13 cellular contexts compared by ENCODE assay signal in the genomic region with DNA sequence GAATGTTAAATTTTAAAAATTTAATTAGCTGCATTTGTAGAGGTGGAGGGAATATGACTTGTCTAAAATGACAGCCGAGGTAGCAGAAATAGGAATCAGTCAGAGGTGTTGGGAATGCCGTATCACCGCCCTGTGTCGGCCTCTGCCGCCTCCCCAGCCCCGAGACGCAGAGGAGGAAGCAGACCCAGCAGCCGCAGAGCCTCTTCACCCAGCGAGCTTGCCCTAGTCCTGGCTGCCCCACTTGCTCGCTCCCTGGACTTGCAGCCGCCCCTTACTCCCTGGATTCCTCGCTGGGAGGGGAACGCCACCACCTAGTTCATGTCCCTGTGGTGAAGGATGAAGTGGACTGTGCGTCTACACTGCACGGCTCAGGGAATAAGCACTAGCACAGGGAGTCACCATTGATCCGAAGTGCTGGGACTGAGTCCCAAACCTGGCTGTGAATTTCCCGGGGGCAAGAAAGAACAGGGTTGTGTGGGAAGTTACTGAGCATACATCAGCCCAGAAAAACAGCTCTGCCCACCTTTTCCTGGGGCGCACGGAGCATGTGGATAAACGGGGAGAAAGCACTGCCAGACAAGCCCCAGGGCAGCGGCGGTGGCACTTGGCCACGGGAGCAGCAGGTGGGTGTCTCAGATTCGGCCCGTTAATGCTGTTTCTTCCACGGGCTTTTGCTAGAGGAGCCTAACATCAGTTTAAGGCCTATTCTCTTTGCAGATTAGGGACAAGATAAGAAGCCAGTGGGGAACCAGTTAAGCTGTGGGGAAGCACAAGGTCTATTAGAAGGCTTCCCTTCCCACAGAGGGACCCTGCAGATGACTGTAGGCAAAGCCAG.
DNase-seq lines count a peak whose midpoint lies in the region; ATAC-seq and TF ChIP-seq lines count a peak whose summit lies in the region.
"Had no signal": no experiment of that assay in that cellular context is flagged by ENCODE, and none has a peak within 500 bp of the region (broad histone marks: within the 10 kb centered on the region; RNA-seq: fewer than 3 reads in every experiment).

No MANE protein-coding gene starts in this region.

- H3K27ac ChIP-seq in CD4-positive, alpha-beta memory T cell (ENCODE audit: low read depth, low read length) = no peak overlapping the region
- H3K27ac ChIP-seq in upper lobe of right lung = no peak overlapping the region
- H3K27ac ChIP-seq: lower lobe of right lung had no signal

- TF ChIP-seq CTCF in upper lobe of right lung (IDR thresholded peaks at IDR 0.05) = no peak

- H3K9me3 ChIP-seq in CD4-positive, alpha-beta memory T cell (ENCODE audit: control insufficient read depth in 1 of 2, low read length in 2 of 2) = no peaks in the 10 kb centered on the region
- H3K9me3 ChIP-seq in NT2/D1 (ENCODE audit: insufficient read depth, low read length) (no peaks in the 10 kb centered on the region), upper lobe of right lung (no peaks in the 10 kb centered on the region)
- H3K9me3 ChIP-seq: lower lobe of right lung had no signal

- CTCF ChIA-PET in CD4-positive, alpha-beta memory T cell (lab: Charles Lee; ENCODE audit: partially characterized antibody) = interaction anchor here (1.1 kb wide), 1 partner anchor 45 kb away, joined by 3 read pairs; no protein-coding TSS in a partner anchor

- peaks cover 19 to 38% (median 26%) of the 10 kb centered on the region in 4 donors for H3K4me1 Mint-ChIP-seq in CD4-positive, alpha-beta memory T cell
- peaks cover 21 to 22% of the 10 kb centered on the region in 2 donors for H3K4me1 Mint-ChIP-seq in effector memory CD8-positive, alpha-beta T cell (ENCODE audit: low read depth in 2 of 2)
- H3K4me1 Mint-ChIP-seq in stimulated activated naive B cell treated with anti-CD40 and anti-IgM and Interleukin-4, amounts not matched to agents 10 μg/mL and 1 μg/mL and 100 μg/mL, for 72 hours = peaks cover 12 to 26% of the 10 kb centered on the region in 2 donors

- DNase-seq in DMS79 treated with DMSO at 0.1 percent for 48 hours (lab: John Stamatoyannopoulos, UW) (peak; percentile 9), DMS79 (lab: John Stamatoyannopoulos, UW) (no peak), NT2/D1 (ENCODE audit: low read depth, low spot score) (no peak), CD1c-positive myeloid dendritic cell (ENCODE audit: extremely low spot score) (no peak), upper lobe of right lung (no peak)
- DNase-seq in CD4-positive, alpha-beta memory T cell = peak in 1 of 5 donors; percentile 2
- DNase-seq in effector memory CD8-positive, alpha-beta T cell = no peak
- DNase-seq in stimulated activated naive B cell treated with anti-CD40 and anti-IgM and Interleukin-4, amounts not matched to agents 10 μg/mL and 1 μg/mL and 100 μg/mL, for 72 hours = no peak
- DNase-seq: 8988T, lower lobe of right lung, NCI-H1105 treated with DMSO at 0.1 percent for 48 hours, NCI-H446 treated with DMSO at 0.1 percent for 48 hours, substantia nigra had no signal

- peak overlapping the region in 5 of 7 donors; percentile 35 to 84 (median 74) for H3K27ac Mint-ChIP-seq in CD4-positive, alpha-beta memory T cell
- H3K27ac Mint-ChIP-seq in effector memory CD8-positive, alpha-beta T cell = peak overlapping the region; percentile 41 to 87
- H3K27ac Mint-ChIP-seq in stimulated activated naive B cell treated with anti-CD40 and anti-IgM and Interleukin-4, amounts not matched to agents 10 μg/mL and 1 μg/mL and 100 μg/mL, for 72 hours = no peak overlapping the region

- no peaks in the 10 kb centered on the region for H3K36me3 ChIP-seq in CD4-positive, alpha-beta memory T cell (ENCODE audit: insufficient read depth, low read length)
- H3K36me3 ChIP-seq in NT2/D1 (ENCODE audit: insufficient read depth, insufficient read length, low read length) (peaks cover 13% of the 10 kb centered on the region), upper lobe of right lung (no peaks in the 10 kb centered on the region)

- peak overlapping the region; percentile 11 for H3K9ac ChIP-seq in NT2/D1 (ENCODE audit: insufficient read length, low read depth)

- no peaks in the 10 kb centered on the region for H3K27me3 Mint-ChIP-seq in CD4-positive, alpha-beta memory T cell
- no peaks in the 10 kb centered on the region for H3K27me3 Mint-ChIP-seq in effector memory CD8-positive, alpha-beta T cell
- no peaks in the 10 kb centered on the region for H3K27me3 Mint-ChIP-seq in stimulated activated naive B cell treated with anti-CD40 and anti-IgM and Interleukin-4, amounts not matched to agents 10 μg/mL and 1 μg/mL and 100 μg/mL, for 72 hours

- no peaks in the 10 kb centered on the region for H3K27me3 ChIP-seq in CD4-positive, alpha-beta memory T cell (ENCODE audit: insufficient read depth, low read length)
- H3K27me3 ChIP-seq in NT2/D1 (ENCODE audit: insufficient read depth, insufficient read length) (no peaks in the 10 kb centered on the region), upper lobe of right lung (no peaks in the 10 kb centered on the region)

- no peaks in the 10 kb centered on the region for H3K9me3 Mint-ChIP-seq in CD4-positive, alpha-beta memory T cell
- H3K9me3 Mint-ChIP-seq in effector memory CD8-positive, alpha-beta T cell = no peaks in the 10 kb centered on the region
- H3K9me3 Mint-ChIP-seq in stimulated activated naive B cell treated with anti-CD40 and anti-IgM and Interleukin-4, amounts not matched to agents 10 μg/mL and 1 μg/mL and 100 μg/mL, for 72 hours = no peaks in the 10 kb centered on the region

- H3K4me1 ChIP-seq in CD4-positive, alpha-beta memory T cell (ENCODE audit: insufficient read depth, low read length) = peaks cover 16% of the 10 kb centered on the region
- H3K4me1 ChIP-seq in NT2/D1 (ENCODE audit: insufficient read depth, insufficient read length) = peaks cover 2% of the 10 kb centered on the region
- no peaks in the 10 kb centered on the region for H3K4me1 ChIP-seq in upper lobe of right lung
- H3K4me1 ChIP-seq: lower lobe of right lung had no signal

- intact Hi-C loops in CD4-positive, alpha-beta memory T cell (cut with micrococcal nuclease) = no loop called here
- intact Hi-C loops in upper lobe of right lung (cut with DNase I) = no loop called here

- H3K4me3 ChIP-seq in CD4-positive, alpha-beta memory T cell (ENCODE audit: low read length in 2 of 2) = no peak overlapping the region
- no peak overlapping the region for H3K4me3 ChIP-seq in NT2/D1 (ENCODE audit: insufficient read length, low read depth)
- no peak overlapping the region for H3K4me3 ChIP-seq in upper lobe of right lung
- H3K4me3 ChIP-seq: lower lobe of right lung had no signal

- peak overlapping the region in 4 of 8 donors; percentile 11 to 65 (median 52) for H3K4me3 Mint-ChIP-seq in CD4-positive, alpha-beta memory T cell
- peak overlapping the region in 1 of 2 donors; percentile 43 for H3K4me3 Mint-ChIP-seq in effector memory CD8-positive, alpha-beta T cell
- H3K4me3 Mint-ChIP-seq in stimulated activated naive B cell treated with anti-CD40 and anti-IgM and Interleukin-4, amounts not matched to agents 10 μg/mL and 1 μg/mL and 100 μg/mL, for 72 hours = no peak overlapping the region

- POLR2A ChIA-PET in CD4-positive, alpha-beta memory T cell (lab: Charles Lee; ENCODE audit: partially characterized antibody) = no interaction called here

- peaks cover 7 to 10% of the 10 kb centered on the region in 2 donors for H3K36me3 Mint-ChIP-seq in CD4-positive, alpha-beta memory T cell
- H3K36me3 Mint-ChIP-seq in effector memory CD8-positive, alpha-beta T cell (ENCODE audit: insufficient read depth) = peaks cover 11% of the 10 kb centered on the region
- H3K36me3 Mint-ChIP-seq in stimulated activated naive B cell treated with anti-CD40 and anti-IgM and Interleukin-4, amounts not matched to agents 10 μg/mL and 1 μg/mL and 100 μg/mL, for 72 hours = peaks cover 7 to 19% of the 10 kb centered on the region in 2 donors

- no peak for ATAC-seq in effector memory CD8-positive, alpha-beta T cell (replicated peaks)
- no peak for ATAC-seq in upper lobe of right lung
- ATAC-seq in stimulated activated naive B cell treated with anti-CD40 and anti-IgM and Interleukin-4, amounts not matched to agents 10 μg/mL and 1 μg/mL and 100 μg/mL, for 72 hours (replicated peaks) = no peak
- ATAC-seq: lower lobe of right lung had no signal
